1 cellular context compared by ENCODE assay signal in genomic region chr7:132988117-132988516, GRCh38.
TF ChIP-seq lines count a peak whose summit lies in the region.

No MANE protein-coding gene starts in this region.

TF ChIP-seq in HEK293, 187 proteins besides CTCF, POLR2A, EP300 and RAD21:
- no peak for TF ChIP-seq REST (tag by site-specific recombination; IDR thresholded peaks at IDR 0.05)
- peak; percentile 70 for TF ChIP-seq EGR2 (tag by site-specific recombination; IDR thresholded peaks at IDR 0.05; ENCODE audit: low read depth)
- TF ChIP-seq ZNF514 (tag by site-specific recombination; IDR thresholded peaks at IDR 0.05), result no peak
- TF ChIP-seq ZFHX2 (tag by site-specific recombination; conservative IDR thresholded peaks at IDR 0.05), result peak; percentile 21; the same call in 1 of the 2 replicates
- TF ChIP-seq ZNF280D (tag by site-specific recombination; IDR thresholded peaks at IDR 0.05), result no peak
- TF ChIP-seq ZNF48 (tag by site-specific recombination; IDR thresholded peaks at IDR 0.05), result no peak
- TF ChIP-seq BCL11B (tag by site-specific recombination; IDR thresholded peaks at IDR 0.05; ENCODE audit: low read depth), result no peak
- no peak for TF ChIP-seq ZNF521 (tag by site-specific recombination; IDR thresholded peaks at IDR 0.05)
- TF ChIP-seq ZNF843 (tag by site-specific recombination; IDR thresholded peaks at IDR 0.05), result no peak
- no peak for TF ChIP-seq ZNF555 (tag by site-specific recombination; conservative IDR thresholded peaks at IDR 0.05)
- no peak for TF ChIP-seq SCRT2 (tag by site-specific recombination; IDR thresholded peaks at IDR 0.05)
- TF ChIP-seq ZFP69B (tag by site-specific recombination; IDR thresholded peaks at IDR 0.05), result no peak
